1 cellular context compared by ENCODE assay signal in genomic region chr20:33567949-33568348, GRCh38.
TF ChIP-seq lines count a peak whose summit lies in the region.

No MANE protein-coding gene starts in this region.

TF ChIP-seq in A549, 52 proteins besides CTCF, POLR2A, EP300 and RAD21 (continued from another document):
- no peak for TF ChIP-seq HES2 (IDR thresholded peaks at IDR 0.05)
TF ChIP-seq in A549: peak in this region for 1.
